In genomic region chr3:69236808-69237707, GRCh38 we compare ENCODE assay signal across 10 cellular contexts.
DNase-seq lines count a peak whose midpoint lies in the region; ATAC-seq, FAIRE-seq and TF ChIP-seq lines count a peak whose summit lies in the region.
"Had no signal": no experiment of that assay in that cellular context is flagged by ENCODE, and none has a peak within 500 bp of the region (broad histone marks: within the 10 kb centered on the region; RNA-seq: fewer than 3 reads in every experiment).

No MANE protein-coding gene starts in this region.

- peak overlapping the region; percentile 74 for H3K4me2 ChIP-seq in PC-9
- H3K4me2 ChIP-seq in endothelial cell of umbilical vein (ENCODE audit: insufficient read depth, low read length) = peak overlapping the region; percentile 93

- no peaks in the 10 kb centered on the region for H3K36me3 Mint-ChIP-seq in CD4-positive, alpha-beta memory T cell
- H3K36me3 Mint-ChIP-seq in naive thymus-derived CD8-positive, alpha-beta T cell = no peaks in the 10 kb centered on the region

- CTCF ChIA-PET in CD4-positive, alpha-beta memory T cell (lab: Charles Lee; ENCODE audit: partially characterized antibody) = interaction anchor here (0.7 to 3.5 kb wide), 16 partner anchors 10 to 173 kb away, joined by 3 to 29 read pairs (median 5); no protein-coding TSS in a partner anchor
- CTCF ChIA-PET in PC-9 (lab: Charles Lee) (interaction anchor here (0.6 to 1.6 kb wide), 7 partner anchors 24 to 71 kb away, joined by 3 to 8 read pairs (median 6); no protein-coding TSS in a partner anchor), endothelial cell of umbilical vein (lab: Charles Lee) (interaction anchor here (0.7 to 3.8 kb wide), 18 partner anchors 8 to 223 kb away, joined by 3 to 22 read pairs (median 4); partner anchors contain the start of gene EOGT)

- TF ChIP-seq CTCF in PC-9 (conservative IDR thresholded peaks at IDR 0.05) (no peak), endothelial cell of umbilical vein (IDR thresholded peaks at IDR 0.05; ENCODE audit: extremely low read depth in 1 of 2, insufficient read depth in 1 of 2, low read depth in 1 of 2, low read length in 2 of 2) (no peak)

- H3K9me3 Mint-ChIP-seq in CD4-positive, alpha-beta memory T cell = no peaks in the 10 kb centered on the region
- H3K9me3 Mint-ChIP-seq in naive thymus-derived CD8-positive, alpha-beta T cell = no peaks in the 10 kb centered on the region

- H4K20me1 ChIP-seq in PC-9 (ENCODE audit: insufficient read depth) = no peaks in the 10 kb centered on the region
- no peaks in the 10 kb centered on the region for H4K20me1 ChIP-seq in endothelial cell of umbilical vein (replicated peaks; ENCODE audit: control insufficient read depth, extremely low read depth, insufficient read depth, low read length)

- dilution Hi-C loops in endothelial cell of umbilical vein (cut with MboI; ENCODE audit: extremely low pct_ligation_motif_present, low sequenced_read_pairs) = no loop called here

- H3K9me3 ChIP-seq in CD4-positive, alpha-beta memory T cell (ENCODE audit: control insufficient read depth in 1 of 2, low read length in 2 of 2) = no peaks in the 10 kb centered on the region
- no peaks in the 10 kb centered on the region for H3K9me3 ChIP-seq in PC-9 (ENCODE audit: insufficient read depth, low read depth)
- no peaks in the 10 kb centered on the region for H3K9me3 ChIP-seq in endothelial cell of umbilical vein (replicated peaks; ENCODE audit: control insufficient read depth, insufficient read depth, low read length)
- H3K9me3 ChIP-seq: uterus had no signal

- peak overlapping the region; percentile 67 to 89 (median 84) for H3K4me3 Mint-ChIP-seq in CD4-positive, alpha-beta memory T cell
- peak overlapping the region in 8 of 10 donors; percentile 26 to 71 (median 59) for H3K4me3 Mint-ChIP-seq in naive thymus-derived CD8-positive, alpha-beta T cell

- no TSS peak for BruUV-seq in PC-9 (replicated peaks; lab: Mats Ljungman, UMichigan)
- no TSS peak for BruUV-seq in endothelial cell of umbilical vein (replicated peaks; lab: Mats Ljungman, UMichigan)

- H3K27ac Mint-ChIP-seq in CD4-positive, alpha-beta memory T cell = peak overlapping the region; percentile 50 to 95 (median 62)
- H3K27ac Mint-ChIP-seq in naive thymus-derived CD8-positive, alpha-beta T cell = peak overlapping the region in 4 of 10 donors; percentile 29 to 75 (median 60)

- peak in 1 of 5 donors; percentile 16 for DNase-seq in CD4-positive, alpha-beta memory T cell
- peak; percentile 28 to 64 for DNase-seq in PC-9
- peak; percentile 47 for DNase-seq in endothelial cell of umbilical vein (ENCODE audit: low read depth, low spot score)
- peak in 1 of 10 donors; percentile 18 for DNase-seq in naive thymus-derived CD8-positive, alpha-beta T cell
- no peak for DNase-seq in G401 (ENCODE audit: low spot score)
- DNase-seq in Kasumi-1 (lab: John Stamatoyannopoulos, UW) = no peak
- DNase-seq in occipital lobe (lab: John Stamatoyannopoulos, UW) = no peak
- DNase-seq: uterus had no signal

- no peaks in the 10 kb centered on the region for H3K9me2 ChIP-seq in PC-9 (ENCODE audit: insufficient read depth)

- ATAC-seq in naive thymus-derived CD8-positive, alpha-beta T cell = peak in 1 of 2 donors; percentile 33
- ATAC-seq in GM19328 (IDR thresholded peaks at IDR 0.05; ENCODE audit: unreplicated experiment) = no peak

- H3K4me3 ChIP-seq in CD4-positive, alpha-beta memory T cell (ENCODE audit: low read length in 2 of 2) = no peak overlapping the region
- H3K4me3 ChIP-seq in PC-9 (peak overlapping the region; percentile 53), endothelial cell of umbilical vein (replicated peaks in 1 of 3; ENCODE audit: insufficient read depth in 1 of 3, low read depth in 1 of 3, low read length in 3 of 3) (peak overlapping the region; percentile 4 to 67 (median 16))
- H3K4me3 ChIP-seq: uterus had no signal

- peak overlapping the region; percentile 51 for H3K9ac ChIP-seq in endothelial cell of umbilical vein (replicated peaks; ENCODE audit: extremely low read depth, insufficient read depth, low read length)

- H3K79me2 ChIP-seq in PC-9 (ENCODE audit: low read depth) (0 out of 2 replicates have a peak, but pooled peaks cover 14% of the 10 kb centered on the region), endothelial cell of umbilical vein (ENCODE audit: control insufficient read depth, insufficient read depth, low read length) (peaks cover 11% of the 10 kb centered on the region)

- peaks cover 37% of the 10 kb centered on the region for H3F3A ChIP-seq in PC-9 (ENCODE audit: insufficient read depth, low read depth)

- intact Hi-C loops in CD4-positive, alpha-beta memory T cell (cut with micrococcal nuclease) = loop anchor here (1.0 to 5.0 kb wide), 4 partner anchors 12 to 76 kb away; no protein-coding TSS in a partner anchor
- intact Hi-C loops in PC-9 (cut with micrococcal nuclease; ENCODE audit: unreplicated experiment) = loop anchor here (1.0 to 10.0 kb wide), 3 partner anchors 37 to 152 kb away; partner anchors contain the start of genes ARL6IP5 and UBA3
- intact Hi-C loops in endothelial cell of umbilical vein (cut with micrococcal nuclease) = loop anchor here (2.0 to 5.0 kb wide), 3 partner anchors 24 to 150 kb away; no protein-coding TSS in a partner anchor

- no peaks in the 10 kb centered on the region for H3K36me3 ChIP-seq in CD4-positive, alpha-beta memory T cell (ENCODE audit: insufficient read depth, low read length)
- H3K36me3 ChIP-seq in PC-9 (ENCODE audit: low read depth) (no peaks in the 10 kb centered on the region), endothelial cell of umbilical vein (ENCODE audit: control insufficient read depth in 2 of 2, extremely low read depth in 1 of 2, insufficient read depth in 2 of 2, low read length in 2 of 2) (peaks cover 5 to 6% of the 10 kb centered on the region in 2 experiments)
- H3K36me3 ChIP-seq: uterus had no signal

- in situ Hi-C loops in G401 (cut with HindIII; ENCODE audit: low sequenced_read_pairs) = no loop called here

- FAIRE-seq in endothelial cell of umbilical vein (lab: Jason Lieb, UNC) = peak; percentile 81

- H3K27me3 Mint-ChIP-seq in CD4-positive, alpha-beta memory T cell = no peaks in the 10 kb centered on the region
- H3K27me3 Mint-ChIP-seq in naive thymus-derived CD8-positive, alpha-beta T cell = no peaks in the 10 kb centered on the region

- H3K4me1 Mint-ChIP-seq in CD4-positive, alpha-beta memory T cell = peaks cover 15 to 29% (median 21%) of the 10 kb centered on the region in 4 donors
- H3K4me1 Mint-ChIP-seq in naive thymus-derived CD8-positive, alpha-beta T cell = peaks cover 5 to 21% (median 17%) of the 10 kb centered on the region in 4 donors

- peak; percentile 47 for TF ChIP-seq POLR2A in endothelial cell of umbilical vein (IDR thresholded peaks at IDR 0.05; ENCODE audit: low read depth, low read length)

- POLR2A ChIA-PET in CD4-positive, alpha-beta memory T cell (lab: Charles Lee; ENCODE audit: partially characterized antibody) = interaction anchor here (1.0 to 3.9 kb wide), 6 partner anchors 8 to 39 kb away, joined by 3 to 24 read pairs (median 4); no protein-coding TSS in a partner anchor
- POLR2A ChIA-PET in PC-9 (lab: Charles Lee; ENCODE audit: unreplicated experiment) (interaction anchor here (0.6 kb wide), 1 partner anchor 56 kb away, joined by 4 read pairs; no protein-coding TSS in a partner anchor), endothelial cell of umbilical vein (lab: Charles Lee) (no interaction called here)
- POLR2A ChIA-PET in naive thymus-derived CD8-positive, alpha-beta T cell (lab: Charles Lee) = interaction anchor here (0.6 kb wide), 1 partner anchor 153 kb away, joined by 3 read pairs; no protein-coding TSS in a partner anchor

- H3K27ac ChIP-seq in CD4-positive, alpha-beta memory T cell (ENCODE audit: low read depth, low read length) = no peak overlapping the region
- H3K27ac ChIP-seq in PC-9 (peak overlapping the region; percentile 58), endothelial cell of umbilical vein (ENCODE audit: insufficient read depth, low read depth, low read length) (peak overlapping the region; percentile 58)
- H3K27ac ChIP-seq: HL-60 had no signal

- no peaks in the 10 kb centered on the region for H3K9me1 ChIP-seq in endothelial cell of umbilical vein (replicated peaks; ENCODE audit: control insufficient read depth, extremely low read depth, insufficient read depth, low read length)

- H2AFZ ChIP-seq in PC-9 (peak overlapping the region; percentile 66; the same call in 1 of the 2 replicates), endothelial cell of umbilical vein (ENCODE audit: low read depth, low read length) (peak overlapping the region; percentile 49)

- H3K27me3 ChIP-seq in CD4-positive, alpha-beta memory T cell (ENCODE audit: insufficient read depth, low read length) = no peaks in the 10 kb centered on the region
- H3K27me3 ChIP-seq in PC-9 (ENCODE audit: insufficient read depth, low read depth) = no peaks in the 10 kb centered on the region
- no peaks in the 10 kb centered on the region for H3K27me3 ChIP-seq in endothelial cell of umbilical vein (ENCODE audit: control insufficient read depth in 2 of 2, insufficient read depth in 2 of 2, low read length in 2 of 2)
- H3K27me3 ChIP-seq: uterus had no signal

- peaks cover 31% of the 10 kb centered on the region for H3K4me1 ChIP-seq in CD4-positive, alpha-beta memory T cell (ENCODE audit: insufficient read depth, low read length)
- H3K4me1 ChIP-seq in PC-9 (replicated peaks; ENCODE audit: insufficient read depth) = peaks cover 53% of the 10 kb centered on the region
- peaks cover 52% of the 10 kb centered on the region for H3K4me1 ChIP-seq in endothelial cell of umbilical vein (ENCODE audit: control insufficient read depth, extremely low read depth, insufficient read depth, low read length)
- H3K4me1 ChIP-seq: uterus had no signal

TF ChIP-seq in endothelial cell of umbilical vein, 7 proteins besides CTCF, POLR2A, EP300 and RAD21:
- no peak for TF ChIP-seq GATA2 (IDR thresholded peaks at IDR 0.05; ENCODE audit: insufficient read depth, insufficient read length, low read depth, low read length)
- TF ChIP-seq MAX (IDR thresholded peaks at IDR 0.05; ENCODE audit: insufficient read depth, insufficient read length) = no peak
- TF ChIP-seq JUN (IDR thresholded peaks at IDR 0.05; ENCODE audit: borderline replicate concordance, insufficient read depth, insufficient read length, low read depth) = no peak
- TF ChIP-seq FOS (IDR thresholded peaks at IDR 0.05; ENCODE audit: borderline replicate concordance, insufficient read depth, low read length) = no peak
- peak; percentile 35 for TF ChIP-seq POLR2AphosphoS5 (IDR thresholded peaks at IDR 0.05; ENCODE audit: insufficient read depth, low read depth, low read length)
- TF ChIP-seq MYC (IDR thresholded peaks at IDR 0.05; ENCODE audit: low read depth, low read length) = no peak
- no peak for TF ChIP-seq EZH2 (IDR thresholded peaks at IDR 0.05; ENCODE audit: borderline replicate concordance, low read depth, low read length, severe bottlenecking)

Comparison
In these comparisons a context has a peak if more than half of its experiments do, and no peak if none do; other contexts are left out.
1. DNase-seq: peak in PC-9 (2 of 2) and endothelial cell of umbilical vein (single experiment); none in G401 (single experiment), Kasumi-1 (0 of 2) and occipital lobe (single experiment).
2. H3K4me3 ChIP-seq: peak in PC-9 (single experiment) and endothelial cell of umbilical vein (3 of 3); none in CD4-positive, alpha-beta memory T cell (0 of 2).